Comparison of ENCODE assay signal across 1 cellular context in the genomic region with DNA sequence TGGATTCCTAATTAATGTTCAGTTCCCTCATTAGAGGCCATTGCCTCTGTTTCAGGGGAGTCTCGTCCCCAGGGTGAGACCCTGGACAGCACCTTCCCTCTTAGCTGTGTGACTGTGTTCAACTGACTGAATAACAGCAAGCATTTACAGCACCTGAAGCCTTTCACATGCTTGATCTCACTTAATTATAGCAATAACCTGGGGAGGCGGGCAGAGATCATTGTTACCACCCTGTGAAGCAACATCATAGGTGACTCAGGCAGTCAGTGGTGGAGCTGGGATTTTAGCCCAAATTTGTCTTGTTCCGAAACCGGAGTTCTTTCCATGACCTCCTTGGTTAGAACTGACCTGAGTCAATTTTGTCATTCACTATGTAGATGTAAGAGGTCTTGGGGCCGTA.
A peak's percentile ranks its signal among the peaks of the same experiment; 100 is the strongest.
TF ChIP-seq lines count a peak whose summit lies in the region.

No MANE protein-coding gene starts in this region.

TF ChIP-seq in SK-N-SH, 30 proteins besides CTCF, POLR2A, EP300 and RAD21 (continued from another document):
- TF ChIP-seq, protein P1, sequence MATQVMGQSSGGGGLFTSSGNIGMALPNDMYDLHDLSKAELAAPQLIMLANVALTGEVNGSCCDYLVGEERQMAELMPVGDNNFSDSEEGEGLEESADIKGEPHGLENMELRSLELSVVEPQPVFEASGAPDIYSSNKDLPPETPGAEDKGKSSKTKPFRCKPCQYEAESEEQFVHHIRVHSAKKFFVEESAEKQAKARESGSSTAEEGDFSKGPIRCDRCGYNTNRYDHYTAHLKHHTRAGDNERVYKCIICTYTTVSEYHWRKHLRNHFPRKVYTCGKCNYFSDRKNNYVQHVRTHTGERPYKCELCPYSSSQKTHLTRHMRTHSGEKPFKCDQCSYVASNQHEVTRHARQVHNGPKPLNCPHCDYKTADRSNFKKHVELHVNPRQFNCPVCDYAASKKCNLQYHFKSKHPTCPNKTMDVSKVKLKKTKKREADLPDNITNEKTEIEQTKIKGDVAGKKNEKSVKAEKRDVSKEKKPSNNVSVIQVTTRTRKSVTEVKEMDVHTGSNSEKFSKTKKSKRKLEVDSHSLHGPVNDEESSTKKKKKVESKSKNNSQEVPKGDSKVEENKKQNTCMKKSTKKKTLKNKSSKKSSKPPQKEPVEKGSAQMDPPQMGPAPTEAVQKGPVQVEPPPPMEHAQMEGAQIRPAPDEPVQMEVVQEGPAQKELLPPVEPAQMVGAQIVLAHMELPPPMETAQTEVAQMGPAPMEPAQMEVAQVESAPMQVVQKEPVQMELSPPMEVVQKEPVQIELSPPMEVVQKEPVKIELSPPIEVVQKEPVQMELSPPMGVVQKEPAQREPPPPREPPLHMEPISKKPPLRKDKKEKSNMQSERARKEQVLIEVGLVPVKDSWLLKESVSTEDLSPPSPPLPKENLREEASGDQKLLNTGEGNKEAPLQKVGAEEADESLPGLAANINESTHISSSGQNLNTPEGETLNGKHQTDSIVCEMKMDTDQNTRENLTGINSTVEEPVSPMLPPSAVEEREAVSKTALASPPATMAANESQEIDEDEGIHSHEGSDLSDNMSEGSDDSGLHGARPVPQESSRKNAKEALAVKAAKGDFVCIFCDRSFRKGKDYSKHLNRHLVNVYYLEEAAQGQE (IDR thresholded peaks at IDR 0.05; ENCODE audit: low read depth, low read length): 0 out of 2 replicates have a peak, but pooled peaks have one; percentile 26
- TF ChIP-seq JUND (IDR thresholded peaks at IDR 0.05): no peak
- no peak for TF ChIP-seq FOXM1 (IDR thresholded peaks at IDR 0.05; ENCODE audit: low read depth)
